22 cellular contexts compared by ENCODE assay signal in the genomic region with DNA sequence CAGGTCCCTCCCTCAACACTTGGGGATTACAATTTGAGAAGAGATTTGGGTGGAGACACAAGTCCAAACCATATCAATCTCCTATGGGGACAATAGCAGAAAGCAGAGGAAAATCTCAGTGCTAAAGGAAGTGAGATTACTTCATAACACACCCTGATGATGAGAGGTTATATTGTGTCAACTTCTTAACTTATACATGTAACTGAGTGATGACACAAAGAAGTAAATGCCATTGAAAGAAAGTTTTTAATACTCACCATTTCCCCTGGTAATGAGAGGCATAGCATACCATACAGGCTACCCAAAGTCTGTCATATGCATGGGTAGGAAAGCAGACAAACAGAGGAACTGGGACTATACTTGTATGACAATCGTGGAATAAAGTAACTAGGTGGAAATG.
DNase-seq lines count a peak whose midpoint lies in the region; ATAC-seq and TF ChIP-seq lines count a peak whose summit lies in the region.
"Had no signal": no experiment of that assay in that cellular context is flagged by ENCODE, and none has a peak within 500 bp of the region (broad histone marks: within the 10 kb centered on the region; RNA-seq: fewer than 3 reads in every experiment).

No MANE protein-coding gene starts in this region.

- H3K9me3 ChIP-seq in breast epithelium = no peaks in the 10 kb centered on the region
- H3K9me3 ChIP-seq in SJSA1 (replicated peaks) = no peaks in the 10 kb centered on the region
- H3K9me3 ChIP-seq in skeletal muscle satellite cell (replicated peaks; ENCODE audit: low read length) = no peaks in the 10 kb centered on the region
- H3K9me3 ChIP-seq: BLaER1, lower lobe of right lung, ovary, stomach, upper lobe of left lung had no signal

- DNase-seq in MCF 10A (ENCODE audit: unreplicated experiment) (no peak), breast epithelium (ENCODE audit: low spot score in 2 of 2) (no peak), SJSA1 (ENCODE audit: low read depth in 1 of 2, low spot score in 2 of 2) (no peak), NCI-H187 treated with DMSO at 0.1 percent for 48 hours (lab: John Stamatoyannopoulos, UW) (no peak)
- no peak for DNase-seq in activated T-helper 1 cell treated with anti-CD3 and anti-CD28 coated beads, Interleukin-12 subunit alpha, Interleukin-12 subunit beta, Interleukin-2, Interleukin-4 antibody, amounts not matched to agents 30 ng/mL and 10 ng/mL and 1 ng/mL, durations not matched to agents 14 hours and 24 hours and 36 hours (ENCODE audit: low spot score)
- DNase-seq: 8988T; activated naive CD4-positive, alpha-beta T cell; activated T-cell treated with anti-CD3 and anti-CD28 coated beads for 4 hours; lower lobe of right lung; NCI-H1417 treated with DMSO at 0.1 percent for 48 hours; NCI-H2171; ovary; stimulated activated CD4-positive, alpha-beta T cell treated with anti-CD3 and anti-CD28 coated beads, Interleukin-2, amount 100 ng/mL, for 48 hours; stomach; T-helper 2 cell; upper lobe of left lung; WERI-Rb-1 had no signal

- H3K36me3 ChIP-seq in breast epithelium = no peaks in the 10 kb centered on the region
- no peaks in the 10 kb centered on the region for H3K36me3 ChIP-seq in SJSA1
- no peaks in the 10 kb centered on the region for H3K36me3 ChIP-seq in skeletal muscle satellite cell (ENCODE audit: insufficient read depth, low read length)
- H3K36me3 ChIP-seq: BLaER1, lower lobe of right lung, ovary, stomach, upper lobe of left lung, WERI-Rb-1 had no signal

- H3K27me3 ChIP-seq in breast epithelium (no peaks in the 10 kb centered on the region), SJSA1 (replicated peaks) (no peaks in the 10 kb centered on the region), skeletal muscle satellite cell (ENCODE audit: control insufficient read depth, insufficient read depth, low read length) (no peaks in the 10 kb centered on the region)
- H3K27me3 ChIP-seq: BLaER1, ovary, stomach, upper lobe of left lung had no signal

- H3K4me1 Mint-ChIP-seq in MCF 10A (ENCODE audit: insufficient read depth, unreplicated experiment) = peaks cover 13% of the 10 kb centered on the region
- H3K4me1 Mint-ChIP-seq in activated T-helper 1 cell treated with anti-CD3 and anti-CD28 coated beads, Interleukin-12 subunit alpha, Interleukin-12 subunit beta, Interleukin-2, Interleukin-4 antibody, amounts not matched to agents 30 ng/mL and 10 ng/mL and 1 ng/mL, durations not matched to agents 14 hours and 24 hours and 36 hours (ENCODE audit: low read depth) = no peaks in the 10 kb centered on the region

- ATAC-seq in esophagus mucosa = peak; percentile 71
- no peak for ATAC-seq in HG02798 (IDR thresholded peaks at IDR 0.05; ENCODE audit: poor library complexity, unreplicated experiment)
- ATAC-seq: lower lobe of right lung had no signal

- H3K27ac ChIP-seq in breast epithelium = no peak overlapping the region
- peak overlapping the region; percentile 66 for H3K27ac ChIP-seq in SJSA1
- H3K27ac ChIP-seq: BLaER1, lower lobe of right lung, ovary, stomach, upper lobe of left lung, WERI-Rb-1 had no signal

- POLR2A ChIA-PET in MCF 10A (lab: Yijun Ruan, JAX) = no interaction called here

- H3K9ac ChIP-seq in skeletal muscle satellite cell (ENCODE audit: low read depth, low read length) = peak overlapping the region; percentile 45
- H3K9ac ChIP-seq: BLaER1 had no signal

- CTCF ChIA-PET in MCF 10A (lab: Yijun Ruan, JAX) = interaction anchor here (0.6 kb wide), 1 partner anchor 25 kb away, joined by 3 read pairs; no protein-coding TSS in a partner anchor

- H3K27me3 Mint-ChIP-seq in MCF 10A (ENCODE audit: insufficient read depth, unreplicated experiment) = no peaks in the 10 kb centered on the region
- H3K27me3 Mint-ChIP-seq in activated T-helper 1 cell treated with anti-CD3 and anti-CD28 coated beads, Interleukin-12 subunit alpha, Interleukin-12 subunit beta, Interleukin-2, Interleukin-4 antibody, amounts not matched to agents 30 ng/mL and 10 ng/mL and 1 ng/mL, durations not matched to agents 14 hours and 24 hours and 36 hours (ENCODE audit: insufficient read depth) = no peaks in the 10 kb centered on the region
- H3K27me3 Mint-ChIP-seq: dendritic cell treated with granulocyte-macrophage colony-stimulating factor and Interleukin-4, amounts not matched to agents 40 ng/mL and 50 ng/mL, for 4 days had no signal

- no peak overlapping the region for H3K4me3 ChIP-seq in breast epithelium
- no peak overlapping the region for H3K4me3 ChIP-seq in SJSA1
- peak overlapping the region; percentile 19 for H3K4me3 ChIP-seq in skeletal muscle satellite cell (ENCODE audit: low read length)
- H3K4me3 ChIP-seq: BLaER1, lower lobe of right lung, ovary, stomach, upper lobe of left lung had no signal

- TF ChIP-seq CTCF in MCF 10A (IDR thresholded peaks at IDR 0.05; ENCODE audit: unreplicated experiment) = no peak
- no peak for TF ChIP-seq CTCF in breast epithelium (IDR thresholded peaks at IDR 0.05)

- intact Hi-C loops in MCF 10A (cut with micrococcal nuclease) = loop anchor here (2.0 kb wide), 1 partner anchor 499 kb away; no protein-coding TSS in a partner anchor
- intact Hi-C loops in breast epithelium (cut with DNase I; ENCODE audit: low total_unique reads) = no loop called here
- intact Hi-C loops in activated T-helper 1 cell treated with anti-CD3 and anti-CD28 coated beads, Interleukin-12 subunit alpha, Interleukin-12 subunit beta, Interleukin-2, Interleukin-4 antibody, amounts not matched to agents 30 ng/mL and 10 ng/mL and 1 ng/mL, durations not matched to agents 14 hours and 24 hours and 36 hours (cut with micrococcal nuclease) = no loop called here

- no peak overlapping the region for H3K4me3 Mint-ChIP-seq in MCF 10A (ENCODE audit: unreplicated experiment)
- no peak overlapping the region for H3K4me3 Mint-ChIP-seq in activated T-helper 1 cell treated with anti-CD3 and anti-CD28 coated beads, Interleukin-12 subunit alpha, Interleukin-12 subunit beta, Interleukin-2, Interleukin-4 antibody, amounts not matched to agents 30 ng/mL and 10 ng/mL and 1 ng/mL, durations not matched to agents 14 hours and 24 hours and 36 hours
- H3K4me3 Mint-ChIP-seq: dendritic cell treated with granulocyte-macrophage colony-stimulating factor and Interleukin-4, amounts not matched to agents 40 ng/mL and 50 ng/mL, for 4 days had no signal

- TSS peak; percentile 43 for BruUV-seq in MCF 10A (replicated peaks; lab: Mats Ljungman, UMichigan)

- peak overlapping the region; percentile 74 for H3K27ac Mint-ChIP-seq in MCF 10A (ENCODE audit: low read depth, unreplicated experiment)
- H3K27ac Mint-ChIP-seq in activated T-helper 1 cell treated with anti-CD3 and anti-CD28 coated beads, Interleukin-12 subunit alpha, Interleukin-12 subunit beta, Interleukin-2, Interleukin-4 antibody, amounts not matched to agents 30 ng/mL and 10 ng/mL and 1 ng/mL, durations not matched to agents 14 hours and 24 hours and 36 hours = no peak overlapping the region
- H3K27ac Mint-ChIP-seq: dendritic cell treated with granulocyte-macrophage colony-stimulating factor and Interleukin-4, amounts not matched to agents 40 ng/mL and 50 ng/mL, for 4 days had no signal

- H3K4me2 ChIP-seq in skeletal muscle satellite cell (ENCODE audit: low read length) = peak overlapping the region; percentile 51
- H3K4me2 ChIP-seq: BLaER1 had no signal

- TF ChIP-seq POLR2A in breast epithelium (IDR thresholded peaks at IDR 0.05) = no peak

- no peaks in the 10 kb centered on the region for H3K36me3 Mint-ChIP-seq in MCF 10A (ENCODE audit: insufficient read depth, unreplicated experiment)
- H3K36me3 Mint-ChIP-seq in activated T-helper 1 cell treated with anti-CD3 and anti-CD28 coated beads, Interleukin-12 subunit alpha, Interleukin-12 subunit beta, Interleukin-2, Interleukin-4 antibody, amounts not matched to agents 30 ng/mL and 10 ng/mL and 1 ng/mL, durations not matched to agents 14 hours and 24 hours and 36 hours (ENCODE audit: low read depth) = no peaks in the 10 kb centered on the region

- H3K9me3 Mint-ChIP-seq in MCF 10A (ENCODE audit: unreplicated experiment) = no peaks in the 10 kb centered on the region
- H3K9me3 Mint-ChIP-seq in activated T-helper 1 cell treated with anti-CD3 and anti-CD28 coated beads, Interleukin-12 subunit alpha, Interleukin-12 subunit beta, Interleukin-2, Interleukin-4 antibody, amounts not matched to agents 30 ng/mL and 10 ng/mL and 1 ng/mL, durations not matched to agents 14 hours and 24 hours and 36 hours = no peaks in the 10 kb centered on the region

- H3K4me1 ChIP-seq in breast epithelium (no peaks in the 10 kb centered on the region), SJSA1 (replicated peaks) (peaks cover 23% of the 10 kb centered on the region), skeletal muscle satellite cell (ENCODE audit: control insufficient read depth, insufficient read depth, low read length) (peaks cover 20% of the 10 kb centered on the region)
- H3K4me1 ChIP-seq: BLaER1, lower lobe of right lung had no signal
